ENCODE assay signal across 8 cellular contexts in the genomic region with DNA sequence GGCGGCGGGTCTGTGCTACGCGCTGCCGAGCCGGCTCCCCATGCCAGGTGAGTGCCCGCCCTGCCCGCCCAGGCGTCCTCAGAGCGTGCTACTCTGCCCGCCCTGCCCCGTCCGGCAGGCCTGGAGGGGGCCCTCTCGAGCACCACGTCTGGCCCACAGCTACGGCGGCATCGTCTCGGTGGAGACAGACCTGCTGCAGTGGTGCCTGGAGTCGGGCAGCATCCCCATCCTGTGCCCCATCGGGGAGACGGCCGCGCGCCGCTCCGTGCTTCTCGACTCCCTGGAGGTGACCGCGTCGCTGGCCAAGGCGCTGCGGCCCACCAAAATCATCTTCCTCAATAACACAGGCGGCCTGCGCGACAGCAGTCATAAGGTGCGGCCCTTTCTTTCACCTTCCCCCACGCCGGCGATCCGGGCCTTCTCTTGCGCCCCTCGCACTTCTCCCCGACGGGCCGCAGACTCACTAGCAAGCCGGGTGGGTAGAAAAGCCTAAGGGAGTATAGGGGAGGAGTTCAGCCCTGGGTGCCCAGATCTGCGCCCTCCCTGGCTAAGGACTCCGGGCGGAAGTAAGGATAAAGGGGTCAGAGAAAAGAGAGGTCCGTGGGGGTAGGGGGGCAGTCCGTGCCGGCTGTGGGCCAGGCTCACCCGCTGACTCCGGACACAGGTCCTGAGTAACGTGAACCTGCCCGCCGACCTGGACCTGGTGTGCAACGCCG. TPM values are rescaled to one million over a fixed set of nuclear protein-coding genes. Genes with fewer than 3 reads are reported as not detected.
DNase-seq lines count a peak whose midpoint lies in the region; ATAC-seq and TF ChIP-seq lines count a peak whose summit lies in the region.

No MANE protein-coding gene starts in this region.

- H3K4me3 Mint-ChIP-seq in activated T-helper 2 cell treated with anti-CD3 and anti-CD28 coated beads, Interferon-gamma antibody, Interleukin-2, Interleukin-4, amounts not matched to agents 10 μg/mL and 5 μg/mL and 100 μg/mL, durations not matched to agents 14 hours and 24 hours and 36 hours (ENCODE audit: low read depth), result peak overlapping the region; percentile 81
- peak overlapping the region; percentile 80 for H3K4me3 Mint-ChIP-seq in progenitor cell of endocrine pancreas (ENCODE audit: low read depth)

- intact Hi-C loops in activated T-helper 2 cell treated with anti-CD3 and anti-CD28 coated beads, Interferon-gamma antibody, Interleukin-2, Interleukin-4, amounts not matched to agents 10 μg/mL and 5 μg/mL and 100 μg/mL, durations not matched to agents 14 hours and 24 hours and 36 hours (cut with micrococcal nuclease), result loop anchor here (1.0 to 5.0 kb wide), 3 partner anchors 8 to 316 kb away; partner anchors contain the start of genes G6PC3, SLC25A39 and TMEM101
- intact Hi-C loops in Right ventricle myocardium superior (cut with DNase I), result no loop called here

- H3K27me3 Mint-ChIP-seq in activated T-helper 2 cell treated with anti-CD3 and anti-CD28 coated beads, Interferon-gamma antibody, Interleukin-2, Interleukin-4, amounts not matched to agents 10 μg/mL and 5 μg/mL and 100 μg/mL, durations not matched to agents 14 hours and 24 hours and 36 hours (ENCODE audit: low read depth), result peaks cover 24% of the 10 kb centered on the region
- H3K27me3 Mint-ChIP-seq in progenitor cell of endocrine pancreas, result peaks cover 38% of the 10 kb centered on the region

- H3K9me3 Mint-ChIP-seq in activated T-helper 2 cell treated with anti-CD3 and anti-CD28 coated beads, Interferon-gamma antibody, Interleukin-2, Interleukin-4, amounts not matched to agents 10 μg/mL and 5 μg/mL and 100 μg/mL, durations not matched to agents 14 hours and 24 hours and 36 hours, result no peaks in the 10 kb centered on the region
- no peaks in the 10 kb centered on the region for H3K9me3 Mint-ChIP-seq in progenitor cell of endocrine pancreas (ENCODE audit: low read depth)

- peak; percentile 18 for ATAC-seq in Right ventricle myocardium superior (ENCODE audit: poor library complexity)

- DNase-seq in GM10266 (ENCODE audit: extremely low spot score), result peak; percentile 59
- peak; percentile 47 for DNase-seq in NCI-H1105 (lab: John Stamatoyannopoulos, UW)
- DNase-seq in activated T-helper 2 cell treated with anti-CD3 and anti-CD28 coated beads, Interferon-gamma antibody, Interleukin-2, Interleukin-4, amounts not matched to agents 10 μg/mL and 5 μg/mL and 100 μg/mL, durations not matched to agents 14 hours and 24 hours and 36 hours (ENCODE audit: low spot score), result no peak
- DNase-seq in Right ventricle myocardium superior, result peak; percentile 50
- no peak for DNase-seq in progenitor cell of endocrine pancreas (ENCODE audit: low spot score, unreplicated experiment)
- no peak for DNase-seq in COR-L47 (lab: John Stamatoyannopoulos, UW)
- DNase-seq in SIG-M5 (lab: John Stamatoyannopoulos, UW), result no peak
- DNase-seq in HuH-7.5 (ENCODE audit: low spot score), result no peak

- H3K36me3 Mint-ChIP-seq in activated T-helper 2 cell treated with anti-CD3 and anti-CD28 coated beads, Interferon-gamma antibody, Interleukin-2, Interleukin-4, amounts not matched to agents 10 μg/mL and 5 μg/mL and 100 μg/mL, durations not matched to agents 14 hours and 24 hours and 36 hours (ENCODE audit: low read depth), result peaks cover 17% of the 10 kb centered on the region
- peaks cover 1% of the 10 kb centered on the region for H3K36me3 Mint-ChIP-seq in progenitor cell of endocrine pancreas (ENCODE audit: insufficient read depth)

- TF ChIP-seq CTCF in GM10266 (IDR thresholded peaks at IDR 0.05; ENCODE audit: control insufficient read depth, insufficient read depth, low read depth, missing control alignments) (peak; percentile 28), progenitor cell of endocrine pancreas (IDR thresholded peaks at IDR 0.05; ENCODE audit: unreplicated experiment) (peak; percentile 17)

- H3K27ac Mint-ChIP-seq in activated T-helper 2 cell treated with anti-CD3 and anti-CD28 coated beads, Interferon-gamma antibody, Interleukin-2, Interleukin-4, amounts not matched to agents 10 μg/mL and 5 μg/mL and 100 μg/mL, durations not matched to agents 14 hours and 24 hours and 36 hours, result peak overlapping the region; percentile 33
- H3K27ac Mint-ChIP-seq in progenitor cell of endocrine pancreas, result peak overlapping the region; percentile 77

- H3K4me1 Mint-ChIP-seq in activated T-helper 2 cell treated with anti-CD3 and anti-CD28 coated beads, Interferon-gamma antibody, Interleukin-2, Interleukin-4, amounts not matched to agents 10 μg/mL and 5 μg/mL and 100 μg/mL, durations not matched to agents 14 hours and 24 hours and 36 hours (ENCODE audit: low read depth), result peaks cover 13% of the 10 kb centered on the region
- H3K4me1 Mint-ChIP-seq in progenitor cell of endocrine pancreas (ENCODE audit: low read depth), result peaks cover 20% of the 10 kb centered on the region

RNA-seq across cellular contexts. Expression of gene NAGS, which starts 1.6 kb away (rescaled TPM):
- total RNA-seq in activated T-helper 2 cell treated with anti-CD3 and anti-CD28 coated beads, Interferon-gamma antibody, Interleukin-2, Interleukin-4, amounts not matched to agents 10 μg/mL and 5 μg/mL and 100 μg/mL, durations not matched to agents 14 hours and 24 hours and 36 hours, result 0.28 and 0.82 TPM in 2 replicates
- total RNA-seq in Right ventricle myocardium superior, result 0.54 TPM
- 0.69 and 0.89 TPM in 2 replicates for total RNA-seq in progenitor cell of endocrine pancreas

RNA-seq across cellular contexts. Expression of gene TMEM101, which starts 8.7 kb away (rescaled TPM):
- total RNA-seq in activated T-helper 2 cell treated with anti-CD3 and anti-CD28 coated beads, Interferon-gamma antibody, Interleukin-2, Interleukin-4, amounts not matched to agents 10 μg/mL and 5 μg/mL and 100 μg/mL, durations not matched to agents 14 hours and 24 hours and 36 hours, result 29.5 and 29.9 TPM in 2 replicates
- total RNA-seq in Right ventricle myocardium superior, result 21.3 TPM
- total RNA-seq in progenitor cell of endocrine pancreas, result 27.5 and 28.9 TPM in 2 replicates

RNA-seq across cellular contexts. Expression of gene PYY, which starts 52.3 kb away (rescaled TPM):
- 0.18 TPM in 1 of 2 replicates, not detected in the other for total RNA-seq in activated T-helper 2 cell treated with anti-CD3 and anti-CD28 coated beads, Interferon-gamma antibody, Interleukin-2, Interleukin-4, amounts not matched to agents 10 μg/mL and 5 μg/mL and 100 μg/mL, durations not matched to agents 14 hours and 24 hours and 36 hours
- not detected for total RNA-seq in Right ventricle myocardium superior
- 0.84 and 1.1 TPM in 2 replicates for total RNA-seq in progenitor cell of endocrine pancreas

Comparison
In these comparisons a context has a peak if more than half of its experiments do, and no peak if none do; other contexts are left out.
1. DNase-seq: peak in GM10266 (single experiment), NCI-H1105 (single experiment) and Right ventricle myocardium superior (single experiment); none in activated T-helper 2 cell treated with anti-CD3 and anti-CD28 coated beads, Interferon-gamma antibody, Interleukin-2, Interleukin-4, amounts not matched to agents 10 μg/mL and 5 μg/mL and 100 μg/mL, durations not matched to agents 14 hours and 24 hours and 36 hours (single experiment), progenitor cell of endocrine pancreas (single experiment), COR-L47 (single experiment), SIG-M5 (single experiment) and HuH-7.5 (single experiment).